Comparison of ENCODE assay signal across 9 cellular contexts in genomic region chr2:174835797-174836255, GRCh38.
DNase-seq lines count a peak whose midpoint lies in the region; ATAC-seq and TF ChIP-seq lines count a peak whose summit lies in the region.
"Had no signal": no experiment of that assay in that cellular context is flagged by ENCODE, and none has a peak within 500 bp of the region (broad histone marks: within the 10 kb centered on the region; RNA-seq: fewer than 3 reads in every experiment).

No MANE protein-coding gene starts in this region.

- H3K4me1 ChIP-seq in mesendoderm (ENCODE audit: control insufficient read depth, low read depth, low read length) (peaks cover 10% of the 10 kb centered on the region), transverse colon (no peaks in the 10 kb centered on the region)

- H2AK5ac ChIP-seq in mesendoderm (ENCODE audit: low read length) = no peak overlapping the region

- H3K36me3 ChIP-seq in mesendoderm (ENCODE audit: control insufficient read depth, insufficient read depth, low read length) (no peaks in the 10 kb centered on the region), transverse colon (no peaks in the 10 kb centered on the region)

- H3K36me3 Mint-ChIP-seq in activated T-cell treated with anti-CD3 and anti-CD28 coated beads, Interleukin-2, amount 50 U/mL, for 24 hours (ENCODE audit: low read depth) = peaks cover 6% of the 10 kb centered on the region

- H3K27ac ChIP-seq in mesendoderm (ENCODE audit: low read depth, low read length) = no peak overlapping the region
- H3K27ac ChIP-seq in transverse colon = no peak overlapping the region

- no peak overlapping the region for H2BK15ac ChIP-seq in mesendoderm (replicated peaks; ENCODE audit: low read depth)

- no peak for TF ChIP-seq POLR2A in transverse colon (IDR thresholded peaks at IDR 0.05)

- no CpG with 5 or more reads among the region's 2 CpGs for WGBS in mesendoderm (ENCODE audit: extremely low coverage, insufficient coverage, low lambda C conversion rate)
- 31 to 54% methylated on average over 2 of the region's 2 CpGs for WGBS in transverse colon (ENCODE audit: low coverage in 1 of 2), 2 donors

- no peaks in the 10 kb centered on the region for H3K9me3 ChIP-seq in transverse colon

- H3K27me3 ChIP-seq in mesendoderm (ENCODE audit: insufficient read depth, low read length, poor library complexity) = no peaks in the 10 kb centered on the region
- H3K27me3 ChIP-seq in transverse colon = no peaks in the 10 kb centered on the region

- peaks cover 18% of the 10 kb centered on the region for H3K9me3 Mint-ChIP-seq in activated T-cell treated with anti-CD3 and anti-CD28 coated beads, Interleukin-2, amount 50 U/mL, for 24 hours

- H3K27ac Mint-ChIP-seq in activated T-cell treated with anti-CD3 and anti-CD28 coated beads, Interleukin-2, amount 50 U/mL, for 24 hours = peak overlapping the region; percentile 88

- H3K4ac ChIP-seq in mesendoderm (ENCODE audit: low read depth, low read length) = no peak overlapping the region

- TF ChIP-seq CTCF in transverse colon (IDR thresholded peaks at IDR 0.05) = no peak

- H4K8ac ChIP-seq in mesendoderm (ENCODE audit: low read depth, low read length) = no peak overlapping the region

- no peaks in the 10 kb centered on the region for H3K79me1 ChIP-seq in mesendoderm (ENCODE audit: low read length)

- H3K4me3 ChIP-seq in mesendoderm (ENCODE audit: low read length) = no peak overlapping the region
- no peak overlapping the region for H3K4me3 ChIP-seq in transverse colon

- intact Hi-C loops in transverse colon (cut with DNase I; ENCODE audit: low total_unique reads) = no loop called here

- no peak overlapping the region for H2BK5ac ChIP-seq in mesendoderm (ENCODE audit: low read length)

- DNase-seq in EH (ENCODE audit: low read depth) (peak; percentile 97), mesendoderm (peak; percentile 51), SIG-M5 treated with dmso at 0.1 percent for 504 hours (lab: John Stamatoyannopoulos, UW; ENCODE audit: unreplicated experiment) (no peak), iPS-NIHi7 (ENCODE audit: extremely low spot score) (no peak), activated gamma-delta T cell treated with Interleukin-2 at 50 U/mL for 16 hours (no peak), transverse colon (no peak)
- peak; percentile 59 for DNase-seq in activated T-cell treated with anti-CD3 and anti-CD28 coated beads, Interleukin-2, amount 50 U/mL, for 24 hours

- no peaks in the 10 kb centered on the region for H3K27me3 Mint-ChIP-seq in activated T-cell treated with anti-CD3 and anti-CD28 coated beads, Interleukin-2, amount 50 U/mL, for 24 hours

- ATAC-seq in HG02623 (IDR thresholded peaks at IDR 0.05; ENCODE audit: unreplicated experiment) = peak; percentile 84

- H4K5ac ChIP-seq in mesendoderm (ENCODE audit: low read length) = no peak overlapping the region

- no peak overlapping the region for H3K18ac ChIP-seq in mesendoderm (ENCODE audit: low read length)

- H3K56ac ChIP-seq in mesendoderm (ENCODE audit: low read length) = no peak overlapping the region

- peak overlapping the region; percentile 49 for H3K4me3 Mint-ChIP-seq in activated T-cell treated with anti-CD3 and anti-CD28 coated beads, Interleukin-2, amount 50 U/mL, for 24 hours

- no peak overlapping the region for H2BK120ac ChIP-seq in mesendoderm (ENCODE audit: low read depth, low read length)

- no peaks in the 10 kb centered on the region for H3K79me2 ChIP-seq in mesendoderm (ENCODE audit: control insufficient read depth, insufficient read depth, low read length)

- H3K4me1 Mint-ChIP-seq in activated T-cell treated with anti-CD3 and anti-CD28 coated beads, Interleukin-2, amount 50 U/mL, for 24 hours (ENCODE audit: low read depth) = peaks cover 51% of the 10 kb centered on the region

- H3K4me2 ChIP-seq in mesendoderm (ENCODE audit: low read length) = no peak overlapping the region

- in situ Hi-C loops in transverse colon (cut with MboI; ENCODE audit: low pct_ligation_motif_present in 1 of 4, low pct_unique_long_range_greater_than_20kb in 1 of 4, low sequenced_read_pairs in 3 of 4) = no loop called here

- H3K23ac ChIP-seq in mesendoderm (ENCODE audit: low read length) = no peak overlapping the region

- TF ChIP-seq EP300 in transverse colon (IDR thresholded peaks at IDR 0.05; ENCODE audit: low read depth) = no peak

- H3K9ac ChIP-seq in mesendoderm (ENCODE audit: low read length) = no peak overlapping the region
- H3K9ac ChIP-seq: parathyroid adenoma had no signal

Comparison
In these comparisons a context has a peak if more than half of its experiments do, and no peak if none do; other contexts are left out.
1. DNase-seq: peak in EH (single experiment), activated T-cell treated with anti-CD3 and anti-CD28 coated beads, Interleukin-2, amount 50 U/mL, for 24 hours (single experiment) and mesendoderm (single experiment); none in SIG-M5 treated with dmso at 0.1 percent for 504 hours (single experiment), iPS-NIHi7 (single experiment), activated gamma-delta T cell treated with Interleukin-2 at 50 U/mL for 16 hours (single experiment) and transverse colon (single experiment).